In the genomic region with DNA sequence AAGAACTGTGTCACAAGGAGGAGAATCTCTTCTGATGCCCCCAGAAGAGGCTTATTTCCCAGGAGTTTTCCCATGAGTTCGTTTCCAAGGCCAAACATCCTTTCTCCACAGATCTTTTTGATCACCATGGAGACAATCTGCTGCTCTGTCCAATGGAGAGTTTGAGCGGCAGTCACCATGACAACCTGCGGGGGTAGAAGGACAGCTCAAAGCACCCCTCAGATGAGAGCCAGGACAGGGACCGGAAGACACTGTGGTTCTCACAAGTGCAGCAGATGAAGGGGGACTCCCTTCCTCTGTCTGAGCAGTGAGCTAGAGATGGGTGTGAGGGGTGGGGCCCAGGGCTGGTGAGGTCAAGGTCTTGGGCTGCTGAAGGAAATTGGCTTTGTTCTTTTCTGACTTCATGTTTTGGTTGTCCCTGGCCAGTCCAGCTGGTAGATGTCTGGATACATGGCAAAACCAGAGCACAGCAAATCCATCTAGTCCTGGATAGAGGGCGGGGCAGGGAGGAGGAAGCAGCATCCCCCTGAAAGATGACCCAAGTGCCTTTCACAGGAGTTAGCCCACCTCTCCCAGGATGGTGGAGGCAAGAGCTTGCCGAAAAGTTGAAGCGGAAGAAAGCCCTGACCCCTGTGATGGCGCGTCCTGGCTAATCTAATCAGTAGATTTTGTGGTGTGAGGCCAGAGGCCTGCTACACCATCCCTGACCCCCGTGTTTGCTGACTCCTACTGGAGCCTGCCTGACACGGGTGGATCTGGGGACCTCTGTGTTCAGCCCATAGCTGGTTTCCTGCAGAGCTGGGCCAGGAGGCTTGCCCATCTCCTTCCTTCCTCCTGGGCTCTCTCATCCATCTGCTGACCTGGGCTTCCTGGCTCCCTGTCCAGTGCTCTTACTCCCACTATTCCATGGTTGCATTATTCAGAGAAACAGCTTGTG, we compare ENCODE assay signal across 9 cellular contexts. TPM values are rescaled to one million over a fixed set of nuclear protein-coding genes. Genes with fewer than 3 reads are reported as not detected.
DNase-seq lines count a peak whose midpoint lies in the region; ATAC-seq lines count a peak whose summit lies in the region.
"Had no signal": no experiment of that assay in that cellular context is flagged by ENCODE, and none has a peak within 500 bp of the region (broad histone marks: within the 10 kb centered on the region; RNA-seq: fewer than 3 reads in every experiment).

No MANE protein-coding gene starts in this region.

- peak; percentile 99 for ATAC-seq in activated CD8-positive, alpha-beta memory T cell treated with anti-CD3 and anti-CD28 coated beads, Interleukin-2, amount 10 ng/mL, durations not matched to agents 7 days and 5 days
- peak; percentile 97 to 100 for ATAC-seq in natural killer cell treated with Interleukin-12 subunit alpha and Interleukin-12 subunit beta and Interleukin-15 and Interleukin-18, amount 100 ng/mL, for 72 hours
- no peak for ATAC-seq in sciatic nerve
- ATAC-seq in HG03354 (IDR thresholded peaks at IDR 0.05; ENCODE audit: poor library complexity, severe bottlenecking, unreplicated experiment), result no peak

- H3K9me3 Mint-ChIP-seq in activated CD8-positive, alpha-beta memory T cell treated with anti-CD3 and anti-CD28 coated beads, Interleukin-2, amount 10 ng/mL, durations not matched to agents 7 days and 5 days (ENCODE audit: low read depth), result no peaks in the 10 kb centered on the region
- H3K9me3 Mint-ChIP-seq in natural killer cell treated with Interleukin-12 subunit alpha and Interleukin-12 subunit beta and Interleukin-15 and Interleukin-18, amount 100 ng/mL, for 72 hours, result no peaks in the 10 kb centered on the region
- H3K9me3 Mint-ChIP-seq: dendritic cell treated with granulocyte-macrophage colony-stimulating factor and Interleukin-4, amounts not matched to agents 40 ng/mL and 50 ng/mL, for 4 days had no signal

- peaks cover 3% of the 10 kb centered on the region for H3K27me3 Mint-ChIP-seq in activated CD8-positive, alpha-beta memory T cell treated with anti-CD3 and anti-CD28 coated beads, Interleukin-2, amount 10 ng/mL, durations not matched to agents 7 days and 5 days
- H3K27me3 Mint-ChIP-seq in natural killer cell treated with Interleukin-12 subunit alpha and Interleukin-12 subunit beta and Interleukin-15 and Interleukin-18, amount 100 ng/mL, for 72 hours, result no peaks in the 10 kb centered on the region

- intact Hi-C loops in sciatic nerve (cut with DNase I), result no loop called here

- no peak overlapping the region for H3K4me3 Mint-ChIP-seq in activated CD8-positive, alpha-beta memory T cell treated with anti-CD3 and anti-CD28 coated beads, Interleukin-2, amount 10 ng/mL, durations not matched to agents 7 days and 5 days
- H3K4me3 Mint-ChIP-seq in natural killer cell treated with Interleukin-12 subunit alpha and Interleukin-12 subunit beta and Interleukin-15 and Interleukin-18, amount 100 ng/mL, for 72 hours, result peak overlapping the region; percentile 59
- H3K4me3 Mint-ChIP-seq: dendritic cell treated with granulocyte-macrophage colony-stimulating factor and Interleukin-4, amounts not matched to agents 40 ng/mL and 50 ng/mL, for 4 days had no signal

- DNase-seq in G401 (ENCODE audit: low spot score), result peak; percentile 3
- peak; percentile 26 for DNase-seq in GM19240 (ENCODE audit: insufficient read length, low spot score)
- peak; percentile 84 for DNase-seq in activated CD8-positive, alpha-beta memory T cell treated with anti-CD3 and anti-CD28 coated beads, Interleukin-2, amount 10 ng/mL, durations not matched to agents 7 days and 5 days
- peak; percentile 84 for DNase-seq in natural killer cell treated with Interleukin-12 subunit alpha and Interleukin-12 subunit beta and Interleukin-15 and Interleukin-18, amount 100 ng/mL, for 72 hours (ENCODE audit: low spot score)
- no peak for DNase-seq in sciatic nerve (ENCODE audit: low spot score)
- DNase-seq in NCI-H2029 treated with DMSO at 0.1 percent for 48 hours (lab: John Stamatoyannopoulos, UW), result no peak
- DNase-seq in activated effector memory CD4-positive, alpha-beta T cell treated with Interleukin-2 at 50 U/mL for 16 hours, result no peak

- H3K36me3 Mint-ChIP-seq in activated CD8-positive, alpha-beta memory T cell treated with anti-CD3 and anti-CD28 coated beads, Interleukin-2, amount 10 ng/mL, durations not matched to agents 7 days and 5 days, result no peaks in the 10 kb centered on the region
- no peaks in the 10 kb centered on the region for H3K36me3 Mint-ChIP-seq in natural killer cell treated with Interleukin-12 subunit alpha and Interleukin-12 subunit beta and Interleukin-15 and Interleukin-18, amount 100 ng/mL, for 72 hours

- peak overlapping the region; percentile 52 for H3K27ac Mint-ChIP-seq in activated CD8-positive, alpha-beta memory T cell treated with anti-CD3 and anti-CD28 coated beads, Interleukin-2, amount 10 ng/mL, durations not matched to agents 7 days and 5 days
- peak overlapping the region; percentile 63 to 80 for H3K27ac Mint-ChIP-seq in natural killer cell treated with Interleukin-12 subunit alpha and Interleukin-12 subunit beta and Interleukin-15 and Interleukin-18, amount 100 ng/mL, for 72 hours
- H3K27ac Mint-ChIP-seq: dendritic cell treated with granulocyte-macrophage colony-stimulating factor and Interleukin-4, amounts not matched to agents 40 ng/mL and 50 ng/mL, for 4 days had no signal

- CTCF ChIA-PET in activated CD8-positive, alpha-beta memory T cell treated with anti-CD3 and anti-CD28 coated beads, Interleukin-2, amount 10 ng/mL, durations not matched to agents 7 days and 5 days (lab: Charles Lee), result interaction anchor here (0.8 to 1.5 kb wide), 4 partner anchors 12 to 249 kb away, joined by 3 to 16 read pairs (median 3); no protein-coding TSS in a partner anchor

- in situ Hi-C loops in G401 (cut with HindIII; ENCODE audit: low sequenced_read_pairs), result no loop called here

- H3K4me1 Mint-ChIP-seq in activated CD8-positive, alpha-beta memory T cell treated with anti-CD3 and anti-CD28 coated beads, Interleukin-2, amount 10 ng/mL, durations not matched to agents 7 days and 5 days, result peaks cover 25% of the 10 kb centered on the region
- peaks cover 44 to 50% of the 10 kb centered on the region in 2 donors for H3K4me1 Mint-ChIP-seq in natural killer cell treated with Interleukin-12 subunit alpha and Interleukin-12 subunit beta and Interleukin-15 and Interleukin-18, amount 100 ng/mL, for 72 hours (ENCODE audit: low read depth in 2 of 2)

RNA-seq across cellular contexts. Expression of a gene that starts 24.4 kb away (rescaled TPM):
- total RNA-seq in G401 (2014; rRNA removed; shearing (Covaris generic)), result 0.61 and 3.7 TPM in 2 replicates
- 1 to 10 TPM; 1.1 to 2.7 TPM for total RNA-seq in activated CD8-positive, alpha-beta memory T cell treated with anti-CD3 and anti-CD28 coated beads, Interleukin-2, amount 10 ng/mL, durations not matched to agents 7 days and 5 days
- total RNA-seq in natural killer cell treated with Interleukin-12 subunit alpha and Interleukin-12 subunit beta and Interleukin-15 and Interleukin-18, amount 100 ng/mL, for 72 hours, result 1 to 10 TPM in 1 of 2 donors, under 1 TPM in 1; 0.57 to 1.5 TPM
- not detected for total RNA-seq in sciatic nerve

Comparison
In these comparisons a context has a peak if more than half of its experiments do, and no peak if none do; other contexts are left out.
1. DNase-seq: peak in G401 (single experiment), GM19240 (single experiment), activated CD8-positive, alpha-beta memory T cell treated with anti-CD3 and anti-CD28 coated beads, Interleukin-2, amount 10 ng/mL, durations not matched to agents 7 days and 5 days (single experiment) and natural killer cell treated with Interleukin-12 subunit alpha and Interleukin-12 subunit beta and Interleukin-15 and Interleukin-18, amount 100 ng/mL, for 72 hours (single experiment); none in sciatic nerve (single experiment), NCI-H2029 treated with DMSO at 0.1 percent for 48 hours (single experiment) and activated effector memory CD4-positive, alpha-beta T cell treated with Interleukin-2 at 50 U/mL for 16 hours (single experiment).
2. ATAC-seq: peak in activated CD8-positive, alpha-beta memory T cell treated with anti-CD3 and anti-CD28 coated beads, Interleukin-2, amount 10 ng/mL, durations not matched to agents 7 days and 5 days (single experiment) and natural killer cell treated with Interleukin-12 subunit alpha and Interleukin-12 subunit beta and Interleukin-15 and Interleukin-18, amount 100 ng/mL, for 72 hours (2 of 2); none in sciatic nerve (single experiment) and HG03354 (single experiment).